In genomic region chr11:720642-721346, GRCh38 we compare ENCODE assay signal across 8 cellular contexts. TPM values are rescaled to one million over a fixed set of nuclear protein-coding genes. Genes with fewer than 3 reads are reported as not detected.
A peak's percentile ranks its signal among the peaks of the same experiment; 100 is the strongest.
DNase-seq lines count a peak whose midpoint lies in the region; ATAC-seq and TF ChIP-seq lines count a peak whose summit lies in the region.

No MANE protein-coding gene starts in this region.

- no peak overlapping the region for H3K4ac ChIP-seq in H9 (ENCODE audit: low read depth, low read length)

- H2AFZ ChIP-seq in H9 (ENCODE audit: low read length) = no peak overlapping the region

- no peaks in the 10 kb centered on the region for H3K79me1 ChIP-seq in H9 (ENCODE audit: insufficient read depth, low read depth, low read length, poor library complexity, severe bottlenecking)

- H2BK120ac ChIP-seq in H9 (ENCODE audit: low read depth, low read length, poor library complexity, severe bottlenecking) = no peak overlapping the region

- H3K27me3 ChIP-seq in H9 (ENCODE audit: insufficient read depth, low read length) (no peaks in the 10 kb centered on the region), left ventricle myocardium inferior (ENCODE audit: low read depth) (peaks cover 71% of the 10 kb centered on the region)

- no peak overlapping the region for H2AK5ac ChIP-seq in H9 (ENCODE audit: insufficient read length, low read length)

- H3K4me1 Mint-ChIP-seq in H9 = peaks cover 3 to 22% of the 10 kb centered on the region in 2 experiments; a peak in 3 of 4 replicates

- H2BK5ac ChIP-seq in H9 (ENCODE audit: insufficient read length, low read length) = no peak overlapping the region

- intact Hi-C loops in left ventricle myocardium inferior (cut with micrococcal nuclease) = loop anchor here (10.0 kb wide), 1 partner anchor 56 kb away; no protein-coding TSS in a partner anchor

- H3T11ph ChIP-seq in H9 (ENCODE audit: low read length) = no peak overlapping the region

- H3K18ac ChIP-seq in H9 (ENCODE audit: insufficient read length, low read depth, low read length) = peak overlapping the region; percentile 17

- no peak overlapping the region for H2BK15ac ChIP-seq in H9 (ENCODE audit: low read depth, low read length)

- no peak overlapping the region for H4K8ac ChIP-seq in H9 (replicated peaks; ENCODE audit: insufficient read length, low read depth, low read length)

- no peak overlapping the region for H3K56ac ChIP-seq in H9 (ENCODE audit: insufficient read length, low read depth, low read length)

- no peak overlapping the region for H3K27ac Mint-ChIP-seq in H9

- no CpG with 5 or more reads among the region's 63 CpGs for WGBS in H9 (ENCODE audit: extremely low coverage, insufficient read length, low lambda C conversion rate)
- WGBS in urinary bladder = 14% methylated on average over 62 of the region's 63 CpGs

- no peak overlapping the region for H4K5ac ChIP-seq in H9 (ENCODE audit: insufficient read length, low read depth, low read length)

- H3K4me1 ChIP-seq in H9 (ENCODE audit: insufficient read depth, low read length) (no peaks in the 10 kb centered on the region), left ventricle myocardium inferior (peaks cover 21% of the 10 kb centered on the region), urinary bladder (ENCODE audit: insufficient read depth) (no peaks in the 10 kb centered on the region)

- no peaks in the 10 kb centered on the region for H3K27me3 Mint-ChIP-seq in H9 (ENCODE audit: low read depth)

- ATAC-seq in HG03097 (IDR thresholded peaks at IDR 0.05; ENCODE audit: low FRiP score, unreplicated experiment) = no peak

- peaks cover 0 to 13% (median 0%) of the 10 kb centered on the region in 3 experiments; a peak in 3 of 7 replicates for H3K36me3 Mint-ChIP-seq in H9 (ENCODE audit: insufficient read depth in 1 of 3, low read depth in 3 of 3)

- no peaks in the 10 kb centered on the region for H4K20me1 ChIP-seq in H9 (ENCODE audit: control insufficient read depth, insufficient read depth, insufficient read length)

- no peaks in the 10 kb centered on the region for H3K23me2 ChIP-seq in H9 (ENCODE audit: insufficient read length, low read depth, low read length, poor library complexity, severe bottlenecking)

- H3K14ac ChIP-seq in H9 (ENCODE audit: insufficient read depth, low read length) = 0 out of 2 replicates have a peak overlapping the region, but pooled peaks have one; percentile 34

- H2BK12ac ChIP-seq in H9 (ENCODE audit: insufficient read length, low read depth, low read length) = no peak overlapping the region

- no peak overlapping the region for H3K9ac ChIP-seq in H9 (ENCODE audit: extremely low read depth, insufficient read length, low read length)

- H2BK20ac ChIP-seq in H9 (ENCODE audit: low read depth, low read length, poor library complexity, severe bottlenecking) = no peak overlapping the region

- H3K4me3 ChIP-seq in left ventricle myocardium inferior (peak overlapping the region; percentile 34), urinary bladder (ENCODE audit: low read depth, low read length) (peak overlapping the region; percentile 29)

- H3K9me3 ChIP-seq in H9 (ENCODE audit: control insufficient read depth, low read depth, low read length) (no peaks in the 10 kb centered on the region), left ventricle myocardium inferior (replicated peaks) (no peaks in the 10 kb centered on the region)

- H3K36me3 ChIP-seq in left ventricle myocardium inferior = no peaks in the 10 kb centered on the region
- H3K36me3 ChIP-seq in urinary bladder (ENCODE audit: insufficient read depth) = no peaks in the 10 kb centered on the region

- H3K23ac ChIP-seq in H9 (ENCODE audit: insufficient read length, low read depth, low read length) = no peak overlapping the region

- DNase-seq in H9 (peak; percentile 94), left ventricle myocardium inferior (no peak), NCI-H1417 treated with DMSO at 0.1 percent for 48 hours (lab: John Stamatoyannopoulos, UW) (no peak), putamen (ENCODE audit: low spot score) (no peak)
- peak; percentile 40 for DNase-seq in activated CD4-positive, alpha-beta T cell treated with anti-CD3 and anti-CD28 coated beads for 48 hours

- H3K4me3 Mint-ChIP-seq in H9 = peak overlapping the region; percentile 41 to 71; a peak in 3 of 5 replicates

- H4K91ac ChIP-seq in H9 (ENCODE audit: insufficient read length, low read depth, low read length) = no peak overlapping the region

- TF ChIP-seq CTCF in 22Rv1 (IDR thresholded peaks at IDR 0.05) = no peak
- TF ChIP-seq CTCF in H9 (conservative IDR thresholded peaks at IDR 0.05) = peak; percentile 21; the same call in 1 of the 3 replicates
- TF ChIP-seq CTCF in left ventricle myocardium inferior (IDR thresholded peaks at IDR 0.05; ENCODE audit: borderline replicate concordance) = no peak

- H3K9me3 Mint-ChIP-seq in H9 = peaks cover 3 to 4% of the 10 kb centered on the region in 2 experiments; a peak in 1 of 5 replicates

- H3K27ac ChIP-seq in 22Rv1 (peak overlapping the region; percentile 74), H9 (ENCODE audit: insufficient read length, low read depth, low read length) (no peak overlapping the region), left ventricle myocardium inferior (replicated peaks) (no peak overlapping the region), urinary bladder (ENCODE audit: low read depth) (no peak overlapping the region)

- no peaks in the 10 kb centered on the region for H3K79me2 ChIP-seq in H9 (ENCODE audit: insufficient read depth, low read length)

- H3K4me2 ChIP-seq in H9 (ENCODE audit: insufficient read depth, insufficient read length, low read length) = peak overlapping the region; percentile 51

RNA-seq across cellular contexts. Expression of gene EPS8L2, which starts 14.8 kb away (rescaled TPM):
- 92.8 and 101 TPM in 2 replicates for total RNA-seq in H9 (2021)
- 2.2 TPM for total RNA-seq in left ventricle myocardium inferior
- total RNA-seq in urinary bladder = 12.4 TPM
- 23.2 TPM for polyA plus RNA-seq in urinary bladder

RNA-seq across cellular contexts. Expression of gene TMEM80, which starts 25.2 kb away (rescaled TPM):
- total RNA-seq in H9 (2021) (15.3 and 23.6 TPM in 2 replicates), left ventricle myocardium inferior (10.3 TPM), urinary bladder (10.8 TPM)
- 36.8 TPM for polyA plus RNA-seq in urinary bladder

RNA-seq across cellular contexts. Expression of gene DEAF1, which starts 25.8 kb away (rescaled TPM):
- total RNA-seq in H9 (2021) = 67.3 and 68.6 TPM in 2 replicates
- total RNA-seq in left ventricle myocardium inferior = 18.1 TPM
- 14.9 TPM for total RNA-seq in urinary bladder
- 29.7 TPM for polyA plus RNA-seq in urinary bladder

RNA-seq across cellular contexts. Expression of gene TALDO1, which starts 26.5 kb away (rescaled TPM):
- total RNA-seq in H9 (2021) (268 and 300 TPM in 2 replicates), left ventricle myocardium inferior (101 TPM), urinary bladder (62.9 TPM)
- polyA plus RNA-seq in urinary bladder = 201 TPM

RNA-seq across cellular contexts. Expression of gene GATD1, which starts 56.5 kb away (rescaled TPM):
- total RNA-seq in H9 (2021) (51.5 and 60.0 TPM in 2 replicates), left ventricle myocardium inferior (26.2 TPM), urinary bladder (26.4 TPM)
- 43.3 TPM for polyA plus RNA-seq in urinary bladder

Comparison
In these comparisons a context has a peak if more than half of its experiments do, and no peak if none do; other contexts are left out.
1. DNase-seq: peak in H9 (single experiment) and activated CD4-positive, alpha-beta T cell treated with anti-CD3 and anti-CD28 coated beads for 48 hours (single experiment); none in left ventricle myocardium inferior (single experiment), NCI-H1417 treated with DMSO at 0.1 percent for 48 hours (single experiment) and putamen (single experiment).